In the genomic region with DNA sequence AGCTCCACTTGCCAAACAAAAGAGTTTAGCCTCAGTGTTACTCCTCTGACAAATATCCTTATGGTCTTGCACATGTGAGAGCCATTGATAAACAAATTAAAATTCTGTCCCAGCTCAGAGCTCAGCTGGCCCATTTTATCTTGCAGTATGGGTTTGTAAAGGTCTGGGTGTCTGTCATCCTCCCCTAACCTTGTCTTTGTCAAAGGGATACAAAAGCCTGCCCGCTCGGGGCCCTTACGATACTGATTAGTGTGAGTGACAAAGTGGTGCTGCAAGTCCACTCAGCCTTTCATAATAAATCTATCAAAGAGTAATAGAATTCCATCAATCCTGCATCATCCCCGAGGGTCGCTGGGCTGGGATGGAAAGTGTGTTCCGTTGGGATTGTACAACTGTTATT, we compare ENCODE assay signal across 21 cellular contexts.
"Had no signal": no experiment of that assay in that cellular context is flagged by ENCODE, and none has a peak within 500 bp of the region (broad histone marks: within the 10 kb centered on the region; RNA-seq: fewer than 3 reads in every experiment).

No MANE protein-coding gene starts in this region.

- H3K4me1 Mint-ChIP-seq: activated CD4-positive, alpha-beta T cell treated with anti-CD3 and anti-CD28 coated beads for 36 hours; activated naive CD8-positive, alpha-beta T cell treated with anti-CD3 and anti-CD28 coated beads, Interleukin-2, amount 10 ng/mL, durations not matched to agents 7 days and 5 days; activated T-helper 17 cell treated with anti-CD3 and anti-CD28 coated beads, Interleukin-2, amount 50 U/mL, for 72 hours had no signal

- DNase-seq: activated CD4-positive, alpha-beta memory T cell treated with anti-CD3 and anti-CD28 coated beads for 36 hours; activated CD4-positive, alpha-beta T cell treated with anti-CD3 and anti-CD28 coated beads for 36 hours; activated naive CD4-positive, alpha-beta T cell; activated naive CD8-positive, alpha-beta T cell treated with anti-CD3 and anti-CD28 coated beads, Interleukin-2, amount 10 ng/mL, durations not matched to agents 7 days and 5 days; activated T-cell treated with anti-CD3 and anti-CD28 coated beads for 4 hours; foreskin keratinocyte; kidney; left lung; midbrain; ovary; psoas muscle; right lobe of liver; small intestine; stimulated activated CD4-positive, alpha-beta T cell treated with anti-CD3 and anti-CD28 coated beads, Interleukin-4, amount 100 ng/mL, for 1 hour; stomach; testis; upper lobe of left lung had no signal

- ATAC-seq: activated CD4-positive, alpha-beta T cell treated with anti-CD3 and anti-CD28 coated beads for 36 hours; activated T-helper 17 cell treated with anti-CD3 and anti-CD28 coated beads, Interleukin-2, amount 50 U/mL, for 72 hours; foreskin keratinocyte; left lung; psoas muscle; right lobe of liver had no signal

- H3K36me3 Mint-ChIP-seq: activated CD4-positive, alpha-beta memory T cell treated with anti-CD3 and anti-CD28 coated beads for 36 hours; activated naive CD8-positive, alpha-beta T cell treated with anti-CD3 and anti-CD28 coated beads, Interleukin-2, amount 10 ng/mL, durations not matched to agents 7 days and 5 days had no signal

- H3K4me1 ChIP-seq: foreskin keratinocyte, left lung, psoas muscle, right lobe of liver, stomach, testis, upper lobe of left lung had no signal

- H3K9me3 Mint-ChIP-seq: activated CD4-positive, alpha-beta memory T cell treated with anti-CD3 and anti-CD28 coated beads for 36 hours; activated naive CD8-positive, alpha-beta T cell treated with anti-CD3 and anti-CD28 coated beads, Interleukin-2, amount 10 ng/mL, durations not matched to agents 7 days and 5 days; activated T-helper 17 cell treated with anti-CD3 and anti-CD28 coated beads, Interleukin-2, amount 50 U/mL, for 72 hours; T-helper 2 cell treated with Interferon-gamma antibody and Interleukin-4, amounts not matched to agents 5 μg/mL and 100 μg/mL, for 36 hours had no signal

- FAIRE-seq: kidney, small intestine, TTC549 had no signal

- H3K27ac ChIP-seq: epithelial cell of prostate, foreskin keratinocyte, left lung, ovary, psoas muscle, right lobe of liver, stomach, testis, upper lobe of left lung had no signal

- H3K4me3 Mint-ChIP-seq: activated CD4-positive, alpha-beta memory T cell treated with anti-CD3 and anti-CD28 coated beads for 36 hours; activated CD4-positive, alpha-beta T cell treated with anti-CD3 and anti-CD28 coated beads for 36 hours; activated naive CD8-positive, alpha-beta T cell treated with anti-CD3 and anti-CD28 coated beads, Interleukin-2, amount 10 ng/mL, durations not matched to agents 7 days and 5 days; activated T-helper 17 cell treated with anti-CD3 and anti-CD28 coated beads, Interleukin-2, amount 50 U/mL, for 72 hours; T-helper 2 cell treated with Interferon-gamma antibody and Interleukin-4, amounts not matched to agents 5 μg/mL and 100 μg/mL, for 36 hours had no signal

- H3K36me3 ChIP-seq: left lung, ovary, right lobe of liver, stomach, upper lobe of left lung had no signal

- H3K4me3 ChIP-seq: left lung, ovary, psoas muscle, right lobe of liver, stomach, testis, upper lobe of left lung had no signal

- H3K27me3 ChIP-seq: ovary, testis, upper lobe of left lung had no signal

- H3K9me3 ChIP-seq: left lung, ovary, psoas muscle, right lobe of liver, stomach, testis, upper lobe of left lung had no signal
